Comparison of ENCODE assay signal across 1 cellular context in the genomic region with DNA sequence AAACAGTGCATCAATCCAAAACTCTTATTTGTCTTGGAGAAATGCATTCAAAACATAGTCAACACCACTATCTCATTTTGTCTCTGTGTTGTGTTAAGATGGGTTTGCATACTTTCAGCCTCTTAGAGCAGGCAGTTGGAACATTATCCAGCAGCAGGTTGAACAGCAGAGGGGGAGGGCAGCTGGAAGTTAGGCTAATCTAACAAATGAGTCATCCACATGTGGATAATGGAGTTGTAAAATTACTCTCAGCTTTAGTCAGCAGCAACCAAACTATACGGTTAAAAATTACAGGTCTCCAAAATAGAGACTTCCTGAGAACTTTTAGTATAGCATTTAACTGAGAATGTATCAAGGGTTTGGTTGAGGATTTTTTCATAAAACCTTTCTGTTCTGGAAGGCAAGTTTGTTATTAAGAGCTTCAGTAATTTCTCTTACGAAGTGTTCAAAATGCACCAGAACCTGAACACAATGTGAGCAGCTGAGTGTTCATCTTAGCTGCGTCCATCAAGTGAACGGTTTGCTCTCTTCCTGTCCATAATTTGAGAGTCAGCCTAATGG.
TF ChIP-seq lines count a peak whose summit lies in the region.

No MANE protein-coding gene starts in this region.

TF ChIP-seq in HEK293, 187 proteins besides CTCF, POLR2A, EP300 and RAD21 (continued from another document and continues in another):
- TF ChIP-seq TSHZ1 (tag by site-specific recombination; IDR thresholded peaks at IDR 0.05; ENCODE audit: borderline replicate concordance) (peak; percentile 46; the same call in 1 of the 2 replicates), ZBTB1 (tag by site-specific recombination; IDR thresholded peaks at IDR 0.05) (no peak), ZNF280D (tag by site-specific recombination; IDR thresholded peaks at IDR 0.05) (no peak), ZNF404 (tag by site-specific recombination; IDR thresholded peaks at IDR 0.05) (no peak), ZFP37 (tag by site-specific recombination; IDR thresholded peaks at IDR 0.05) (no peak), ZNF513 (tag by site-specific recombination; IDR thresholded peaks at IDR 0.05) (no peak), ZNF488 (tag by site-specific recombination; IDR thresholded peaks at IDR 0.05) (no peak), ZNF202 (tag by site-specific recombination; IDR thresholded peaks at IDR 0.05; ENCODE audit: borderline replicate concordance) (no peak), ZSCAN4 (tag by site-specific recombination; IDR thresholded peaks at IDR 0.05) (no peak), ZNF768 (tag by site-specific recombination; IDR thresholded peaks at IDR 0.05) (peak; percentile 59; the same call in 1 of the 2 replicates), SCRT2 (tag by site-specific recombination; IDR thresholded peaks at IDR 0.05) (peak; percentile 97), SP7 (tag by site-specific recombination; IDR thresholded peaks at IDR 0.05) (peak; percentile 93), ZNF121 (tag by site-specific recombination; IDR thresholded peaks at IDR 0.05) (no peak), ZNF24 (tag by site-specific recombination; IDR thresholded peaks at IDR 0.05) (peak; percentile 74), ZNF670 (tag by site-specific recombination; IDR thresholded peaks at IDR 0.05; ENCODE audit: low read depth) (no peak), ZNF423 (tag by site-specific recombination; IDR thresholded peaks at IDR 0.05) (no peak), ZNF302 (tag by site-specific recombination; IDR thresholded peaks at IDR 0.05; ENCODE audit: low read depth) (no peak), ZNF433 (tag by site-specific recombination; IDR thresholded peaks at IDR 0.05; ENCODE audit: low read depth) (no peak), HOXC10 (CRISPR knock-in tag; IDR thresholded peaks at IDR 0.05) (no peak), ZNF266 (tag by site-specific recombination; IDR thresholded peaks at IDR 0.05; ENCODE audit: low read depth) (no peak), ZNF600 (tag by site-specific recombination; IDR thresholded peaks at IDR 0.05) (no peak; the same call in 1 of the 2 replicates), OSR2 (tag by site-specific recombination; IDR thresholded peaks at IDR 0.05) (peak; percentile 91), ZNF571 (tag by site-specific recombination; IDR thresholded peaks at IDR 0.05) (no peak)
- TF ChIP-seq, protein P1, sequence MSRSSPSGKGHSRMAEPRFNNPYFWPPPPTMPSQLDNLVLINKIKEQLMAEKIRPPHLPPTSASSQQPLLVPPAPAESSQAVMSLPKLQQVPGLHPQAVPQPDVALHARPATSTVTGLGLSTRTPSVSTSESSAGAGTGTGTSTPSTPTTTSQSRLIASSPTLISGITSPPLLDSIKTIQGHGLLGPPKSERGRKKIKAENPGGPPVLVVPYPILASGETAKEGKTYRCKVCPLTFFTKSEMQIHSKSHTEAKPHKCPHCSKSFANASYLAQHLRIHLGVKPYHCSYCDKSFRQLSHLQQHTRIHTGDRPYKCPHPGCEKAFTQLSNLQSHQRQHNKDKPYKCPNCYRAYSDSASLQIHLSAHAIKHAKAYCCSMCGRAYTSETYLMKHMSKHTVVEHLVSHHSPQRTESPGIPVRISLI (tag by site-specific recombination; IDR thresholded peaks at IDR 0.05), result no peak
- TF ChIP-seq, protein P2, sequence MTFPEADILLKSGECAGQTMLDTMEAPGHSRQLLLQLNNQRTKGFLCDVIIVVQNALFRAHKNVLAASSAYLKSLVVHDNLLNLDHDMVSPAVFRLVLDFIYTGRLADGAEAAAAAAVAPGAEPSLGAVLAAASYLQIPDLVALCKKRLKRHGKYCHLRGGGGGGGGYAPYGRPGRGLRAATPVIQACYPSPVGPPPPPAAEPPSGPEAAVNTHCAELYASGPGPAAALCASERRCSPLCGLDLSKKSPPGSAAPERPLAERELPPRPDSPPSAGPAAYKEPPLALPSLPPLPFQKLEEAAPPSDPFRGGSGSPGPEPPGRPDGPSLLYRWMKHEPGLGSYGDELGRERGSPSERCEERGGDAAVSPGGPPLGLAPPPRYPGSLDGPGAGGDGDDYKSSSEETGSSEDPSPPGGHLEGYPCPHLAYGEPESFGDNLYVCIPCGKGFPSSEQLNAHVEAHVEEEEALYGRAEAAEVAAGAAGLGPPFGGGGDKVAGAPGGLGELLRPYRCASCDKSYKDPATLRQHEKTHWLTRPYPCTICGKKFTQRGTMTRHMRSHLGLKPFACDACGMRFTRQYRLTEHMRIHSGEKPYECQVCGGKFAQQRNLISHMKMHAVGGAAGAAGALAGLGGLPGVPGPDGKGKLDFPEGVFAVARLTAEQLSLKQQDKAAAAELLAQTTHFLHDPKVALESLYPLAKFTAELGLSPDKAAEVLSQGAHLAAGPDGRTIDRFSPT (tag by site-specific recombination; IDR thresholded peaks at IDR 0.05), result peak; percentile 39; the same call in 1 of the 2 replicates
- TF ChIP-seq, protein P3, sequence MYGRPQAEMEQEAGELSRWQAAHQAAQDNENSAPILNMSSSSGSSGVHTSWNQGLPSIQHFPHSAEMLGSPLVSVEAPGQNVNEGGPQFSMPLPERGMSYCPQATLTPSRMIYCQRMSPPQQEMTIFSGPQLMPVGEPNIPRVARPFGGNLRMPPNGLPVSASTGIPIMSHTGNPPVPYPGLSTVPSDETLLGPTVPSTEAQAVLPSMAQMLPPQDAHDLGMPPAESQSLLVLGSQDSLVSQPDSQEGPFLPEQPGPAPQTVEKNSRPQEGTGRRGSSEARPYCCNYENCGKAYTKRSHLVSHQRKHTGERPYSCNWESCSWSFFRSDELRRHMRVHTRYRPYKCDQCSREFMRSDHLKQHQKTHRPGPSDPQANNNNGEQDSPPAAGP (tag by site-specific recombination; IDR thresholded peaks at IDR 0.05), result 0 out of 2 replicates have a peak, but pooled peaks have one; percentile 51
- TF ChIP-seq, protein P4, sequence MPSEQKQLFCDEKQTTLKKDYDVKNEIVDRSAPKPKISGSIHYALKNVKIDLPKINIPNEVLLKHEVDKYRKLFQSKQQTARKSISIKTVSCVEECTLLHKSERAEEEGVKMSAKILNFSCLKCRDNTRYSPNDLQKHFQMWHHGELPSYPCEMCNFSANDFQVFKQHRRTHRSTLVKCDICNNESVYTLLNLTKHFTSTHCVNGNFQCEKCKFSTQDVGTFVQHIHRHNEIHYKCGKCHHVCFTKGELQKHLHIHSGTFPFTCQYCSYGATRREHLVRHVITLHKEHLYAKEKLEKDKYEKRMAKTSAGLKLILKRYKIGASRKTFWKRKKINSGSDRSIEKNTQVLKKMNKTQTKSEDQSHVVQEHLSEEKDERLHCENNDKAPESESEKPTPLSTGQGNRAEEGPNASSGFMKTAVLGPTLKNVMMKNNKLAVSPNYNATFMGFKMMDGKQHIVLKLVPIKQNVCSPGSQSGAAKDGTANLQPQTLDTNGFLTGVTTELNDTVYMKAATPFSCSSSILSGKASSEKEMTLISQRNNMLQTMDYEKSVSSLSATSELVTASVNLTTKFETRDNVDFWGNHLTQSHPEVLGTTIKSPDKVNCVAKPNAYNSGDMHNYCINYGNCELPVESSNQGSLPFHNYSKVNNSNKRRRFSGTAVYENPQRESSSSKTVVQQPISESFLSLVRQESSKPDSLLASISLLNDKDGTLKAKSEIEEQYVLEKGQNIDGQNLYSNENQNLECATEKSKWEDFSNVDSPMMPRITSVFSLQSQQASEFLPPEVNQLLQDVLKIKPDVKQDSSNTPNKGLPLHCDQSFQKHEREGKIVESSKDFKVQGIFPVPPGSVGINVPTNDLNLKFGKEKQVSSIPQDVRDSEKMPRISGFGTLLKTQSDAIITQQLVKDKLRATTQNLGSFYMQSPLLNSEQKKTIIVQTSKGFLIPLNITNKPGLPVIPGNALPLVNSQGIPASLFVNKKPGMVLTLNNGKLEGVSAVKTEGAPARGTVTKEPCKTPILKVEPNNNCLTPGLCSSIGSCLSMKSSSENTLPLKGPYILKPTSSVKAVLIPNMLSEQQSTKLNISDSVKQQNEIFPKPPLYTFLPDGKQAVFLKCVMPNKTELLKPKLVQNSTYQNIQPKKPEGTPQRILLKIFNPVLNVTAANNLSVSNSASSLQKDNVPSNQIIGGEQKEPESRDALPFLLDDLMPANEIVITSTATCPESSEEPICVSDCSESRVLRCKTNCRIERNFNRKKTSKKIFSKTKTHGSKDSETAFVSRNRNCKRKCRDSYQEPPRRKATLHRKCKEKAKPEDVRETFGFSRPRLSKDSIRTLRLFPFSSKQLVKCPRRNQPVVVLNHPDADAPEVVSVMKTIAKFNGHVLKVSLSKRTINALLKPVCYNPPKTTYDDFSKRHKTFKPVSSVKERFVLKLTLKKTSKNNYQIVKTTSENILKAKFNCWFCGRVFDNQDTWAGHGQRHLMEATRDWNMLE (tag by site-specific recombination; conservative IDR thresholded peaks at IDR 0.05; ENCODE audit: low read depth), result 0 out of 2 replicates have a peak, but pooled peaks have one; percentile 23
- TF ChIP-seq, protein P5, sequence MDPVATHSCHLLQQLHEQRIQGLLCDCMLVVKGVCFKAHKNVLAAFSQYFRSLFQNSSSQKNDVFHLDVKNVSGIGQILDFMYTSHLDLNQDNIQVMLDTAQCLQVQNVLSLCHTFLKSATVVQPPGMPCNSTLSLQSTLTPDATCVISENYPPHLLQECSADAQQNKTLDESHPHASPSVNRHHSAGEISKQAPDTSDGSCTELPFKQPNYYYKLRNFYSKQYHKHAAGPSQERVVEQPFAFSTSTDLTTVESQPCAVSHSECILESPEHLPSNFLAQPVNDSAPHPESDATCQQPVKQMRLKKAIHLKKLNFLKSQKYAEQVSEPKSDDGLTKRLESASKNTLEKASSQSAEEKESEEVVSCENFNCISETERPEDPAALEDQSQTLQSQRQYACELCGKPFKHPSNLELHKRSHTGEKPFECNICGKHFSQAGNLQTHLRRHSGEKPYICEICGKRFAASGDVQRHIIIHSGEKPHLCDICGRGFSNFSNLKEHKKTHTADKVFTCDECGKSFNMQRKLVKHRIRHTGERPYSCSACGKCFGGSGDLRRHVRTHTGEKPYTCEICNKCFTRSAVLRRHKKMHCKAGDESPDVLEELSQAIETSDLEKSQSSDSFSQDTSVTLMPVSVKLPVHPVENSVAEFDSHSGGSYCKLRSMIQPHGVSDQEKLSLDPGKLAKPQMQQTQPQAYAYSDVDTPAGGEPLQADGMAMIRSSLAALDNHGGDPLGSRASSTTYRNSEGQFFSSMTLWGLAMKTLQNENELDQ (tag by site-specific recombination; IDR thresholded peaks at IDR 0.05; ENCODE audit: low read depth), result no peak
